In genomic region chr21:36708512-36709029, GRCh38 we compare ENCODE assay signal across 11 cellular contexts. TPM values are rescaled to one million over a fixed set of nuclear protein-coding genes. Genes with fewer than 3 reads are reported as not detected.
DNase-seq lines count a peak whose midpoint lies in the region; ATAC-seq, FAIRE-seq and TF ChIP-seq lines count a peak whose summit lies in the region.
"Had no signal": no experiment of that assay in that cellular context is flagged by ENCODE, and none has a peak within 500 bp of the region (broad histone marks: within the 10 kb centered on the region; RNA-seq: fewer than 3 reads in every experiment).

No MANE protein-coding gene starts in this region.

- peaks cover 59% of the 10 kb centered on the region for H3K4me1 Mint-ChIP-seq in WTC11

- H3K27ac Mint-ChIP-seq in WTC11 = no peak overlapping the region

- H3K27ac ChIP-seq in HUES6 (ENCODE audit: low read depth, low read length) (no peak overlapping the region), keratinocyte (ENCODE audit: control insufficient read depth, insufficient read depth, low read length) (no peak overlapping the region)

- H3K9ac ChIP-seq in HUES6 (ENCODE audit: low read length) = no peak overlapping the region
- H3K9ac ChIP-seq in keratinocyte (ENCODE audit: control insufficient read depth, extremely low read depth, insufficient read depth, low read length) = no peak overlapping the region

- no peaks in the 10 kb centered on the region for H3K9me3 ChIP-seq in HUES6 (ENCODE audit: control insufficient read depth, insufficient read depth, low read depth, low read length)
- no peaks in the 10 kb centered on the region for H3K9me3 ChIP-seq in keratinocyte (ENCODE audit: control insufficient read depth, low read depth, low read length)

- no peaks in the 10 kb centered on the region for H3K9me3 Mint-ChIP-seq in WTC11

- H3K36me3 ChIP-seq in HUES6 (ENCODE audit: control insufficient read depth, insufficient read depth, low read length) (no peaks in the 10 kb centered on the region), keratinocyte (ENCODE audit: control insufficient read depth in 2 of 2, extremely low read depth in 1 of 2, insufficient read depth in 2 of 2, low read length in 2 of 2) (no peaks in the 10 kb centered on the region)

- no peak for TF ChIP-seq CTCF in WTC11 (IDR thresholded peaks at IDR 0.05)
- no peak for TF ChIP-seq CTCF in keratinocyte (optimal IDR thresholded peaks at IDR 0.05 in 1 of 3, IDR thresholded peaks at IDR 0.05 in 1 of 3, conservative IDR thresholded peaks at IDR 0.05 in 1 of 3; ENCODE audit: extremely low read depth in 1 of 3, insufficient read depth in 2 of 3, low read length in 3 of 3)
- TF ChIP-seq CTCF in GM10266 (IDR thresholded peaks at IDR 0.05; ENCODE audit: control insufficient read depth, insufficient read depth, low read depth, missing control alignments) = no peak

- no peaks in the 10 kb centered on the region for H3K36me3 Mint-ChIP-seq in WTC11

- H3K4me3 ChIP-seq in HUES6 (ENCODE audit: low read depth, low read length) (peak overlapping the region; percentile 44), keratinocyte (ENCODE audit: control insufficient read depth in 2 of 3, extremely low read depth in 1 of 3, insufficient read depth in 2 of 3, low read depth in 1 of 3, low read length in 3 of 3) (no peak overlapping the region), skeletal muscle cell (ENCODE audit: low read depth, low read length) (peak overlapping the region; percentile 3)

- CTCF ChIA-PET in WTC11 (lab: Charles Lee) = interaction anchor here (1.0 to 1.5 kb wide), 3 partner anchors 9 to 209 kb away, joined by 3 read pairs; no protein-coding TSS in a partner anchor

- H4K20me1 ChIP-seq in keratinocyte (ENCODE audit: control insufficient read depth, extremely low read depth, insufficient read depth, low read length) = peaks cover 15% of the 10 kb centered on the region

- peaks cover 100% of the 10 kb centered on the region for H3K27me3 Mint-ChIP-seq in WTC11 (ENCODE audit: low read depth)

- DNase-seq in WTC11 (ENCODE audit: low spot score) (no peak), keratinocyte (ENCODE audit: low read depth, low spot score) (no peak), skeletal muscle cell (ENCODE audit: low read depth) (no peak), GM10266 (ENCODE audit: extremely low spot score) (no peak)
- DNase-seq: cortex of kidney; NCI-H1694 treated with DMSO at 0.1 percent for 48 hours; PC-3; stimulated activated CD4-positive, alpha-beta T cell treated with anti-CD3 and anti-CD28 coated beads, Interleukin-2, amount 100 ng/mL, for 48 hours had no signal

- peaks cover 55% of the 10 kb centered on the region for H3K4me1 ChIP-seq in HUES6 (ENCODE audit: control insufficient read depth, insufficient read depth, low read length)
- H3K4me1 ChIP-seq in keratinocyte (ENCODE audit: control insufficient read depth, extremely low read depth, insufficient read depth, low read length) = peaks cover 7% of the 10 kb centered on the region

- dilution Hi-C loops in keratinocyte (cut with MboI; ENCODE audit: extremely low pct_ligation_motif_present, low sequenced_read_pairs) = no loop called here

- H3K4me2 ChIP-seq in keratinocyte (ENCODE audit: control insufficient read depth, extremely low read depth, insufficient read depth, low read depth, low read length) = peak overlapping the region; percentile 29

- POLR2A ChIA-PET in WTC11 (lab: Charles Lee) = no interaction called here

- H3K9me1 ChIP-seq in keratinocyte (ENCODE audit: control insufficient read depth, extremely low read depth, insufficient read depth, low read length) = no peaks in the 10 kb centered on the region

- no peak for ATAC-seq in WTC11
- ATAC-seq in GM18873 (IDR thresholded peaks at IDR 0.05; ENCODE audit: low FRiP score, unreplicated experiment) = no peak
- ATAC-seq in GM18909 (IDR thresholded peaks at IDR 0.05; ENCODE audit: poor library complexity, unreplicated experiment) = no peak
- ATAC-seq: PC-3 had no signal

- FAIRE-seq in keratinocyte (lab: Jason Lieb, UNC) = no peak

- peak overlapping the region; percentile 69 for H3K4me3 Mint-ChIP-seq in WTC11

- H2AFZ ChIP-seq in keratinocyte (ENCODE audit: control insufficient read depth, low read length) = no peak overlapping the region

- peaks cover 100% of the 10 kb centered on the region for H3K27me3 ChIP-seq in HUES6 (ENCODE audit: control insufficient read depth, insufficient read depth, low read length)
- peaks cover 91% of the 10 kb centered on the region for H3K27me3 ChIP-seq in keratinocyte (ENCODE audit: control insufficient read depth, extremely low read depth, insufficient read depth, low read length)

- H3K79me2 ChIP-seq in keratinocyte (ENCODE audit: control insufficient read depth, insufficient read depth, low read length) = no peaks in the 10 kb centered on the region

TF ChIP-seq in WTC11, 78 proteins besides CTCF, POLR2A, EP300 and RAD21:
- TF ChIP-seq TEAD1 (CRISPR knock-in tag; IDR thresholded peaks at IDR 0.05) (no peak), ZNF416 (CRISPR knock-in tag; IDR thresholded peaks at IDR 0.05) (no peak), HMGXB4 (CRISPR knock-in tag; IDR thresholded peaks at IDR 0.05) (no peak), NFATC4 (CRISPR knock-in tag; IDR thresholded peaks at IDR 0.05) (no peak), NR3C1 (CRISPR knock-in tag; conservative IDR thresholded peaks at IDR 0.05; ENCODE audit: low read depth) (no peak), OVOL2 (CRISPR knock-in tag; IDR thresholded peaks at IDR 0.05; ENCODE audit: borderline replicate concordance) (no peak), EMX1 (CRISPR knock-in tag; IDR thresholded peaks at IDR 0.05) (no peak), IRF1 (CRISPR knock-in tag; IDR thresholded peaks at IDR 0.05) (no peak), MLX (CRISPR knock-in tag; IDR thresholded peaks at IDR 0.05) (no peak), ZNF423 (CRISPR knock-in tag; IDR thresholded peaks at IDR 0.05) (no peak)

RNA-seq across cellular contexts. Expression of gene SIM2, which starts 9.7 kb away (rescaled TPM):
- total RNA-seq in WTC11 (2021) = 0.09 to 0.17 TPM (median 0.11 TPM) in 3 replicates
- 0.03 to 0.05 TPM in 2 of 3 replicates, not detected in the other for polyA plus RNA-seq in keratinocyte
- polyA plus RNA-seq in keratinocyte (2011; ENCODE audit: low read depth) = not detected
- polyA plus RNA-seq in keratinocyte (2011; cell fraction: cytosol; rRNA removed) = 0.01 and 0.06 TPM in 2 replicates
- polyA plus RNA-seq in keratinocyte (2011; cell fraction: nucleus; rRNA removed) = 0.11 and 0.16 TPM in 2 replicates
- polyA plus RNA-seq in keratinocyte (2012; ENCODE audit: low replicate concordance) = 0.05 and 0.18 TPM in 2 replicates
- polyA minus RNA-seq in keratinocyte = not detected in 3 replicates
- not detected for polyA minus RNA-seq in keratinocyte (2011; cell fraction: cytosol; rRNA and poly(A)+ RNA removed)
- polyA minus RNA-seq in keratinocyte (2011; cell fraction: nucleus; rRNA and poly(A)+ RNA removed) = not detected in 2 replicates

Comparison
In these comparisons a context has a peak if more than half of its experiments do, and no peak if none do; other contexts are left out.
1. H3K4me3 ChIP-seq: peak in HUES6 (single experiment) and skeletal muscle cell (single experiment); none in keratinocyte (0 of 3).